In the genomic region with DNA sequence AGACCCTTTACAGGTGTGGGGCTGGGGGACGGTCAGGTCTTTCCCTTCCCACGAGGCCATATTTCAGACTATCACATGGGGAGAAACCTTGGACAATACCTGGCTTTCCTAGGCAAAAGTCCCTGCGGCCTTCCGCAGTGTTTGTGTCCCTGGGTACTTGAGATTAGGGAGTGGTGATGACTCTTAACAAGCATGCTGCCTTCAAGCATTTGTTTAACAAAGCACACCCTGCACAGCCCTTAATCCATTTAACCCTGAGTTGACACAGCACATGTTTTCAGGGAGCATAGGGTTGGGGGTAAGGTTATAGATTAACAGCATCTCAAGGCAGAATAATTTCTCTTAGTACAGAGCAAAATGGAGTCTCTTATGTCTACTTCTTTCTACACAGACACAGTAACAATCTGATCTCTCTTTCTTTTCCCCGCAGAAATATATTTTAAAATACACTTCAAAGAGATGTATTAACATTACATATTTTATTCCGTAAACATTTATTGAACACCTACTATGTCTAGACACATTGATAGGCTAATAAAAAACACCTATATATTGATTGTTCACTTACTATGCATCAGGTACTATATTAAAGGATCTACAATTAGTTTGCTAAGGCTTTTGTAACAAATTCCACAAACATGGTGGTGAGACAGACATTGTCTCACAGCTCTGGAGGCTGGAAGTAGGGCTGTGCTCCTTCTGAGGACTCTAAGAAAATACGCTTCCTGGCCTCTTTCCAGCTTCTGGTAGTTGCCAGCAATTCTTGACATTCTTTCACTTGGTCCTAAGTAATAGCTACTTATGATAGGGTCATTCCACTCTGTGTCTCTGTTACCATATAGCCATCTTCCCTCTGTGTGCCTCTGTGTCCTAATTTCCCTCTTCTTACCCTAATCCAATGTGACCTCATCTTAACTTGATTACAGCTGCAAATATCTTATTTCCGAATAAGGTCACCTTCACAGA, we compare ENCODE assay signal across 7 cellular contexts.
DNase-seq lines count a peak whose midpoint lies in the region; TF ChIP-seq lines count a peak whose summit lies in the region.
"Not testable (repeated sequence)": the region's sequence is repeated elsewhere in the genome, so short reads cannot be mapped to it uniquely, and the experiment has no call there.

No MANE protein-coding gene starts in this region.

- peak overlapping the region; percentile 99 for H3K27ac Mint-ChIP-seq in progenitor cell of endocrine pancreas

- not testable (repeated sequence) for H3K9me3 Mint-ChIP-seq in progenitor cell of endocrine pancreas (ENCODE audit: low read depth)

- H3K4me1 Mint-ChIP-seq in progenitor cell of endocrine pancreas (ENCODE audit: low read depth), result peaks cover 39% of the 10 kb centered on the region

- H3K36me3 ChIP-seq in brain microvascular endothelial cell (replicated peaks); kidney epithelial cell (ENCODE audit: control insufficient read depth, insufficient read depth, low read length): not testable (repeated sequence)

- not testable (repeated sequence) for H3K36me3 Mint-ChIP-seq in progenitor cell of endocrine pancreas (ENCODE audit: insufficient read depth)

- not testable (repeated sequence) for H3K27ac ChIP-seq in brain microvascular endothelial cell

- TF ChIP-seq CTCF in brain microvascular endothelial cell (IDR thresholded peaks at IDR 0.05; ENCODE audit: low read depth, low read length, missing control alignments); fibroblast of mammary gland (conservative IDR thresholded peaks at IDR 0.05; ENCODE audit: control insufficient read depth, insufficient read depth, low read depth, low read length); kidney epithelial cell (IDR thresholded peaks at IDR 0.05; ENCODE audit: insufficient read depth, low read length, poor library complexity, severe bottlenecking); progenitor cell of endocrine pancreas (IDR thresholded peaks at IDR 0.05; ENCODE audit: unreplicated experiment): not testable (repeated sequence)

- DNase-seq in DMS53 (lab: John Stamatoyannopoulos, UW), result peak; percentile 42
- DNase-seq in HK-2 (ENCODE audit: unreplicated experiment), result peak; percentile 42
- peak; percentile 37 for DNase-seq in NCI-H82 treated with DMSO at 0.1 percent for 48 hours (lab: John Stamatoyannopoulos, UW; ENCODE audit: unreplicated experiment)
- DNase-seq in brain microvascular endothelial cell, result peak; percentile 86
- DNase-seq in fibroblast of mammary gland (ENCODE audit: low read depth), result peak; percentile 21
- peak; percentile 61 for DNase-seq in kidney epithelial cell (ENCODE audit: low read depth)
- not testable (repeated sequence) for DNase-seq in progenitor cell of endocrine pancreas (ENCODE audit: low spot score, unreplicated experiment)

- H3K4me3 Mint-ChIP-seq in progenitor cell of endocrine pancreas (ENCODE audit: low read depth), result peak overlapping the region; percentile 51

- H3K27me3 Mint-ChIP-seq in progenitor cell of endocrine pancreas, result not testable (repeated sequence)

- not testable (repeated sequence) for H3K27me3 ChIP-seq in brain microvascular endothelial cell (replicated peaks); kidney epithelial cell (ENCODE audit: control insufficient read depth, insufficient read depth, low read length)

- H3K4me3 ChIP-seq in brain microvascular endothelial cell (ENCODE audit: low read depth, low read length); fibroblast of mammary gland (ENCODE audit: control insufficient read depth, low read depth, low read length); kidney epithelial cell (ENCODE audit: low read depth, low read length): not testable (repeated sequence)

- in situ Hi-C loops in brain microvascular endothelial cell (cut with HindIII; ENCODE audit: low pct_ligation_motif_present, low sequenced_read_pairs), result not testable (repeated sequence)
